In the genomic region with DNA sequence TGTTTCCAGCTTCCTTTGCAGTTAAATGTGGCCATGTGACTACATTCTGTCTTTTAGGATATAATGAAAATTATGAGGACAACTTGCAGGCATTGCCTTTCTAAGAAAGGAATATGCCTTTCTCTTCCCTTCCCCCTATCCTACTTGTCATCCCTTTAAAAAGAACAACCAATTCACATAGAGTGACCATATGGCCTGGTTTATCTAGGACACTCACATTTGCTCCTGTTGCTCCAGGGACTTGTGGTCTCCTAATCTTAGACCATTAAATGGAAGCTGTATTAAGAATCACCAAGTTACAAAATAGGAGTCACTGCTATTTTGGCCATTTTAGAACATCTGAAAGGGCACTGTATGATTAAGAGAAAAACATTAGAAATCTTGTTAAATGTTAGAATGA, we compare ENCODE assay signal across 24 cellular contexts.
"Had no signal": no experiment of that assay in that cellular context is flagged by ENCODE, and none has a peak within 500 bp of the region (broad histone marks: within the 10 kb centered on the region; RNA-seq: fewer than 3 reads in every experiment).

No MANE protein-coding gene starts in this region.

- H3K9me3 Mint-ChIP-seq: neural progenitor cell; stimulated activated memory B cell treated with anti-CD40 and anti-IgM and Interleukin-4, amounts not matched to agents 10 μg/mL and 1 μg/mL and 100 μg/mL, for 72 hours had no signal

- H3K27ac ChIP-seq: colonic mucosa, esophagus squamous epithelium, gastroesophageal sphincter, hepatocyte, neural progenitor cell, ovary, right lobe of liver, spleen, tibial artery, upper lobe of left lung, uterus had no signal

- H3K27me3 Mint-ChIP-seq: stimulated activated memory B cell treated with anti-CD40 and anti-IgM and Interleukin-4, amounts not matched to agents 10 μg/mL and 1 μg/mL and 100 μg/mL, for 72 hours; stimulated activated naive CD8-positive, alpha-beta T cell treated with anti-CD3 and anti-CD28 coated beads, Interleukin-15, Interleukin-2, amounts not matched to agents 100 ng/mL and 50 ng/mL, for 24 hours had no signal

- H3K4me1 Mint-ChIP-seq: natural killer cell; neural progenitor cell; stimulated activated memory B cell treated with anti-CD40 and anti-IgM and Interleukin-4, amounts not matched to agents 10 μg/mL and 1 μg/mL and 100 μg/mL, for 72 hours had no signal

- H3K4me3 Mint-ChIP-seq: natural killer cell; neural progenitor cell; stimulated activated memory B cell treated with anti-CD40 and anti-IgM and Interleukin-4, amounts not matched to agents 10 μg/mL and 1 μg/mL and 100 μg/mL, for 72 hours; stimulated activated naive CD8-positive, alpha-beta T cell treated with anti-CD3 and anti-CD28 coated beads, Interleukin-15, Interleukin-2, amounts not matched to agents 100 ng/mL and 50 ng/mL, for 24 hours had no signal

- H3K27ac Mint-ChIP-seq: natural killer cell; neural progenitor cell; stimulated activated memory B cell treated with anti-CD40 and anti-IgM and Interleukin-4, amounts not matched to agents 10 μg/mL and 1 μg/mL and 100 μg/mL, for 72 hours; stimulated activated naive CD8-positive, alpha-beta T cell treated with anti-CD3 and anti-CD28 coated beads, Interleukin-15, Interleukin-2, amounts not matched to agents 100 ng/mL and 50 ng/mL, for 24 hours had no signal

- H3K4me1 ChIP-seq: colonic mucosa, esophagus squamous epithelium, neural progenitor cell, right lobe of liver, spleen, tibial artery, upper lobe of left lung, uterus had no signal

- H3K36me3 Mint-ChIP-seq: natural killer cell; neural progenitor cell; stimulated activated memory B cell treated with anti-CD40 and anti-IgM and Interleukin-4, amounts not matched to agents 10 μg/mL and 1 μg/mL and 100 μg/mL, for 72 hours had no signal

- H3K4me3 ChIP-seq: colonic mucosa, esophagus squamous epithelium, gastroesophageal sphincter, hepatocyte, mucosa of descending colon, neural progenitor cell, ovary, right lobe of liver, spleen, tibial artery, upper lobe of left lung, uterus had no signal

- H3K9me3 ChIP-seq: colonic mucosa, esophagus squamous epithelium, gastroesophageal sphincter, mucosa of descending colon, ovary, right lobe of liver, spleen, tibial artery, upper lobe of left lung, uterus had no signal

- H3K36me3 ChIP-seq: colonic mucosa, esophagus squamous epithelium, gastroesophageal sphincter, neural progenitor cell, ovary, right lobe of liver, spleen, tibial artery, upper lobe of left lung, uterus had no signal

- DNase-seq: colonic mucosa; dermis blood vessel endothelial cell; esophagus squamous epithelium; foreskin fibroblast; kidney; left colon; mammary epithelial cell; mucosa of descending colon; natural killer cell; nucleus accumbens; ovary; right lobe of liver; spleen; stimulated activated CD4-positive, alpha-beta T cell treated with anti-CD3 and anti-CD28 coated beads, Interleukin-15, amount 100 ng/mL, for 24 hours; stimulated activated CD4-positive, alpha-beta T cell treated with anti-CD3 and anti-CD28 coated beads, Interleukin-1b, Interleukin-23, amount 100 ng/mL, for 48 hours; stimulated activated CD4-positive, alpha-beta T cell treated with anti-CD3 and anti-CD28 coated beads, Interleukin-4, amount 100 ng/mL, for 24 hours; tibial artery; upper lobe of left lung; uterus had no signal

- H3K27me3 ChIP-seq: colonic mucosa, esophagus squamous epithelium, gastroesophageal sphincter, hepatocyte, neural progenitor cell, ovary, right lobe of liver, spleen, tibial artery, upper lobe of left lung, uterus had no signal

- ATAC-seq: gastroesophageal sphincter; left colon; mucosa of descending colon; natural killer cell; right lobe of liver; stimulated activated memory B cell treated with anti-CD40 and anti-IgM and Interleukin-4, amounts not matched to agents 10 μg/mL and 1 μg/mL and 100 μg/mL, for 72 hours had no signal
